In genomic region chr5:179649304-179649703, GRCh38 we compare ENCODE assay signal across 10 cellular contexts. TPM values are rescaled to one million over a fixed set of nuclear protein-coding genes. Genes with fewer than 3 reads are reported as not detected.
"Had no signal": no experiment of that assay in that cellular context is flagged by ENCODE, and none has a peak within 500 bp of the region (broad histone marks: within the 10 kb centered on the region; RNA-seq: fewer than 3 reads in every experiment).

No MANE protein-coding gene starts in this region.

RNA-seq across cellular contexts. Expression of gene CBY3, which starts 31.5 kb away (rescaled TPM):
- total RNA-seq: stomach, subcutaneous adipose tissue, suprapubic skin, temporal lobe, transverse colon, upper lobe of right lung, ureter, urinary bladder, uterus, vagina had no signal
